ENCODE assay signal across 1 cellular context in the genomic region with DNA sequence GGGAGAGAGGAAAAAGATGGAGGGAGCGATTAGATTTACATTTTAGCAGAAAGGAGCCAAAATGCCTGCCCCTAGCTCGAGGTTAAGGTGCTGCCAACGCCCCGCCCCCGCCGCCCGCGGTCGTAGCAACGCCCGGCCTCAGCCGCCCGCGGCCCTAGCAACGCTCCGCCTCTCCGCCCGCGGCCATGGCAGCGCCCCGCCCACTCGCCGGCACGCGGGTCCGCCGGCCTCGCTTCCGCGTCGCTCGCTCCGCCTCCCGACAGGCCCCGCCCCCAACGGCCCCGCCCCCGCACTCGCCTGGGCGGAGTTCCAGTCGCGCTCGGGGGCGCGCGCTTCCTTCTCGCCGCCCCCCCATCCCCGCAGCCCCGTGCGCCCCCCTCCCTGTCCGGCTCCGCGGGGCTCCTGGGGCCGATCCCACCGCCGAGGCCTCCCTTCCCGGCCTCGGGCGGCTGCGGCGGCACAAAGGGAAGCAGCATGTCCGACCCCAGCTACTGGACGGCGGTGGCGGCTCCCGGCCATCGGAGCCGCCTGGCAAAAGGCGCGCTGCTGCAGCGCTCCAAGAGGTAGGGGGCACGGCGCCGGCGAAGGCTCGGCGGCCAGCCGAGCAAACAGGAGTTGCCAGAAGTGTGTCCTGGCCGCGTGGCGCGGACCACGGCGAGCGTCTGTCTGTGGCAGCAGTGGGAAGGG.
A peak's percentile ranks its signal among the peaks of the same experiment; 100 is the strongest.
TF ChIP-seq lines count a peak whose summit lies in the region.

No MANE protein-coding gene starts in this region.

TF ChIP-seq in HepG2, 621 proteins besides CTCF, POLR2A, EP300 and RAD21 (continued from another document):
- TF ChIP-seq, protein P1, sequence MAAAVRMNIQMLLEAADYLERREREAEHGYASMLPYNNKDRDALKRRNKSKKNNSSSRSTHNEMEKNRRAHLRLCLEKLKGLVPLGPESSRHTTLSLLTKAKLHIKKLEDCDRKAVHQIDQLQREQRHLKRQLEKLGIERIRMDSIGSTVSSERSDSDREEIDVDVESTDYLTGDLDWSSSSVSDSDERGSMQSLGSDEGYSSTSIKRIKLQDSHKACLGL (CRISPR knock-in tag; IDR thresholded peaks at IDR 0.05): no peak
- TF ChIP-seq ZNF83 (CRISPR knock-in tag; IDR thresholded peaks at IDR 0.05; ENCODE audit: borderline replicate concordance) (no peak), ZNF562 (CRISPR knock-in tag; IDR thresholded peaks at IDR 0.05; ENCODE audit: borderline replicate concordance) (no peak), DR1 (CRISPR knock-in tag; IDR thresholded peaks at IDR 0.05) (no peak), HNRNPK (IDR thresholded peaks at IDR 0.05; ENCODE audit: low read depth, low read length, poor library complexity, severe bottlenecking) (peak; percentile 38), LCORL (IDR thresholded peaks at IDR 0.05) (no peak), LCORL (CRISPR knock-in tag; IDR thresholded peaks at IDR 0.05) (no peak), ZNF530 (CRISPR knock-in tag; IDR thresholded peaks at IDR 0.05; ENCODE audit: low read depth) (no peak), ZSCAN22 (CRISPR knock-in tag; IDR thresholded peaks at IDR 0.05) (no peak), ZNF570 (CRISPR knock-in tag; IDR thresholded peaks at IDR 0.05; ENCODE audit: borderline replicate concordance) (no peak), ZMAT3 (CRISPR knock-in tag; conservative IDR thresholded peaks at IDR 0.05) (0 out of 2 replicates have a peak, but pooled peaks have one; percentile 25), RBM22 (optimal IDR thresholded peaks at IDR 0.05; ENCODE audit: low read length) (no peak), YEATS2 (CRISPR knock-in tag; IDR thresholded peaks at IDR 0.05; ENCODE audit: borderline replicate concordance) (no peak), MTF2 (CRISPR knock-in tag; IDR thresholded peaks at IDR 0.05; ENCODE audit: borderline replicate concordance) (no peak), TOE1 (CRISPR knock-in tag; IDR thresholded peaks at IDR 0.05) (no peak), ETV5 (CRISPR knock-in tag; IDR thresholded peaks at IDR 0.05; ENCODE audit: borderline replicate concordance) (0 out of 2 replicates have a peak, but pooled peaks have one; percentile 4), EZH2 (conservative IDR thresholded peaks at IDR 0.05; ENCODE audit: low read depth, low read length) (no peak), ZNF674 (CRISPR knock-in tag; IDR thresholded peaks at IDR 0.05; ENCODE audit: low read depth) (no peak)
- TF ChIP-seq, protein P2, sequence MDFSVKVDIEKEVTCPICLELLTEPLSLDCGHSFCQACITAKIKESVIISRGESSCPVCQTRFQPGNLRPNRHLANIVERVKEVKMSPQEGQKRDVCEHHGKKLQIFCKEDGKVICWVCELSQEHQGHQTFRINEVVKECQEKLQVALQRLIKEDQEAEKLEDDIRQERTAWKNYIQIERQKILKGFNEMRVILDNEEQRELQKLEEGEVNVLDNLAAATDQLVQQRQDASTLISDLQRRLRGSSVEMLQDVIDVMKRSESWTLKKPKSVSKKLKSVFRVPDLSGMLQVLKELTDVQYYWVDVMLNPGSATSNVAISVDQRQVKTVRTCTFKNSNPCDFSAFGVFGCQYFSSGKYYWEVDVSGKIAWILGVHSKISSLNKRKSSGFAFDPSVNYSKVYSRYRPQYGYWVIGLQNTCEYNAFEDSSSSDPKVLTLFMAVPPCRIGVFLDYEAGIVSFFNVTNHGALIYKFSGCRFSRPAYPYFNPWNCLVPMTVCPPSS (IDR thresholded peaks at IDR 0.05): no peak
- TF ChIP-seq, protein P3, sequence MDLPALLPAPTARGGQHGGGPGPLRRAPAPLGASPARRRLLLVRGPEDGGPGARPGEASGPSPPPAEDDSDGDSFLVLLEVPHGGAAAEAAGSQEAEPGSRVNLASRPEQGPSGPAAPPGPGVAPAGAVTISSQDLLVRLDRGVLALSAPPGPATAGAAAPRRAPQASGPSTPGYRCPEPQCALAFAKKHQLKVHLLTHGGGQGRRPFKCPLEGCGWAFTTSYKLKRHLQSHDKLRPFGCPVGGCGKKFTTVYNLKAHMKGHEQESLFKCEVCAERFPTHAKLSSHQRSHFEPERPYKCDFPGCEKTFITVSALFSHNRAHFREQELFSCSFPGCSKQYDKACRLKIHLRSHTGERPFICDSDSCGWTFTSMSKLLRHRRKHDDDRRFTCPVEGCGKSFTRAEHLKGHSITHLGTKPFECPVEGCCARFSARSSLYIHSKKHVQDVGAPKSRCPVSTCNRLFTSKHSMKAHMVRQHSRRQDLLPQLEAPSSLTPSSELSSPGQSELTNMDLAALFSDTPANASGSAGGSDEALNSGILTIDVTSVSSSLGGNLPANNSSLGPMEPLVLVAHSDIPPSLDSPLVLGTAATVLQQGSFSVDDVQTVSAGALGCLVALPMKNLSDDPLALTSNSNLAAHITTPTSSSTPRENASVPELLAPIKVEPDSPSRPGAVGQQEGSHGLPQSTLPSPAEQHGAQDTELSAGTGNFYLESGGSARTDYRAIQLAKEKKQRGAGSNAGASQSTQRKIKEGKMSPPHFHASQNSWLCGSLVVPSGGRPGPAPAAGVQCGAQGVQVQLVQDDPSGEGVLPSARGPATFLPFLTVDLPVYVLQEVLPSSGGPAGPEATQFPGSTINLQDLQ (CRISPR knock-in tag; IDR thresholded peaks at IDR 0.05): no peak
- TF ChIP-seq, protein P4, sequence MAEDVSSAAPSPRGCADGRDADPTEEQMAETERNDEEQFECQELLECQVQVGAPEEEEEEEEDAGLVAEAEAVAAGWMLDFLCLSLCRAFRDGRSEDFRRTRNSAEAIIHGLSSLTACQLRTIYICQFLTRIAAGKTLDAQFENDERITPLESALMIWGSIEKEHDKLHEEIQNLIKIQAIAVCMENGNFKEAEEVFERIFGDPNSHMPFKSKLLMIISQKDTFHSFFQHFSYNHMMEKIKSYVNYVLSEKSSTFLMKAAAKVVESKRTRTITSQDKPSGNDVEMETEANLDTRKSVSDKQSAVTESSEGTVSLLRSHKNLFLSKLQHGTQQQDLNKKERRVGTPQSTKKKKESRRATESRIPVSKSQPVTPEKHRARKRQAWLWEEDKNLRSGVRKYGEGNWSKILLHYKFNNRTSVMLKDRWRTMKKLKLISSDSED (CRISPR knock-in tag; IDR thresholded peaks at IDR 0.05): no peak
